26 cellular contexts compared by ENCODE assay signal in the genomic region with DNA sequence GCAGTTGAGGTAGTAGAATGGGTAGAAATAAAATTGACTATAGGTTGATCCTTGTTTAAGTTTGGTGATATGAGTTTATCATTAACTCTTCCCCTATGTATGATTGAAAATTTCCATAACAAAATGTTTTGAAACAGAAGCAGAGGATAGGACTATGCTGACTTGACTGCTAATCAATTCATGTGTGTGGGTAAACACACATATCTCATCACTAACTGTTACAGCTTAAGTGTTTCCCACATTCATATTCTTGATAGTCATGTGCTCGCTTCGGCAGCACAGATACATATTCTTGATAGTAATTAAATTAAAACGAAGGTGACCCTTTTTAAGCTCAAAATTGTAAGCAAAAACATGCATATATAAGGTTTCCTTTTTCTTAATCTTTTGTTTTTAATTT.
"Had no signal": no experiment of that assay in that cellular context is flagged by ENCODE, and none has a peak within 500 bp of the region (broad histone marks: within the 10 kb centered on the region; RNA-seq: fewer than 3 reads in every experiment).

No MANE protein-coding gene starts in this region.

- H3K9ac ChIP-seq: neural progenitor cell had no signal

- H3K36me3 ChIP-seq: esophagus muscularis mucosa, lower lobe of right lung, neural progenitor cell, prostate gland, right atrium auricular region, suprapubic skin, transverse colon, upper lobe of right lung, uterus had no signal

- H3K27me3 Mint-ChIP-seq: naive thymus-derived CD8-positive, alpha-beta T cell had no signal

- DNase-seq: dermis blood vessel endothelial cell; effector memory CD4-positive, alpha-beta T cell; foreskin melanocyte; glutamatergic neuron; hypothalamus; left ventricle myocardium superior; lower lobe of right lung; naive thymus-derived CD8-positive, alpha-beta T cell; stimulated activated CD4-positive, alpha-beta T cell treated with anti-CD3 and anti-CD28 coated beads, Interleukin-12 subunit alpha, Interleukin-12 subunit beta, amount 100 ng/mL, for 4 hours; stimulated activated CD4-positive, alpha-beta T cell treated with anti-CD3 and anti-CD28 coated beads, Interleukin-1b, Interleukin-23, amount 100 ng/mL, for 48 hours; stimulated activated CD4-positive, alpha-beta T cell treated with anti-CD3 and anti-CD28 coated beads, Interleukin-4, amount 100 ng/mL, for 1 hour; stimulated activated CD8-positive, alpha-beta memory T cell treated with anti-CD3 and anti-CD28 coated beads, Interleukin-4, amount 100 ng/mL, for 48 hours; stimulated activated naive CD8-positive, alpha-beta T cell treated with anti-CD3 and anti-CD28 coated beads, Interleukin-15, Interleukin-2, amounts not matched to agents 100 U/mL and 50 U/mL, for 24 hours; transverse colon; upper lobe of right lung; uterus had no signal

- H3K4me3 Mint-ChIP-seq: naive thymus-derived CD8-positive, alpha-beta T cell; neural progenitor cell had no signal

- H3K4me1 ChIP-seq: lower lobe of right lung, neural progenitor cell, prostate gland, right atrium auricular region, suprapubic skin, transverse colon, upper lobe of right lung, uterus had no signal

- FAIRE-seq: endothelial cell of umbilical vein, keratinocyte had no signal

- H3K27me3 ChIP-seq: esophagus muscularis mucosa, neural progenitor cell, right atrium auricular region, suprapubic skin, transverse colon, upper lobe of right lung, uterus had no signal

- H3K4me2 ChIP-seq: neural progenitor cell, smooth muscle cell had no signal

- H3K4me3 ChIP-seq: coronary artery, esophagus muscularis mucosa, lower lobe of right lung, neural progenitor cell, prostate gland, right atrium auricular region, smooth muscle cell, suprapubic skin, transverse colon, upper lobe of right lung, uterus had no signal

- H3K9me3 ChIP-seq: lower lobe of right lung, prostate gland, suprapubic skin, transverse colon, upper lobe of right lung, uterus had no signal

- ATAC-seq: left ventricle myocardium superior; lower lobe of right lung; naive thymus-derived CD8-positive, alpha-beta T cell; sciatic nerve; stimulated activated naive CD8-positive, alpha-beta T cell treated with anti-CD3 and anti-CD28 coated beads, Interleukin-15, Interleukin-2, amounts not matched to agents 100 U/mL and 50 U/mL, for 24 hours; upper lobe of right lung had no signal

- H3K27ac Mint-ChIP-seq: neural progenitor cell had no signal

- H3K36me3 Mint-ChIP-seq: neural progenitor cell had no signal

- H3K27ac ChIP-seq: coronary artery, esophagus muscularis mucosa, lower lobe of right lung, neural progenitor cell, prostate gland, right atrium auricular region, suprapubic skin, transverse colon, upper lobe of right lung, uterus had no signal
